Comparison of ENCODE assay signal across 34 cellular contexts in the genomic region with DNA sequence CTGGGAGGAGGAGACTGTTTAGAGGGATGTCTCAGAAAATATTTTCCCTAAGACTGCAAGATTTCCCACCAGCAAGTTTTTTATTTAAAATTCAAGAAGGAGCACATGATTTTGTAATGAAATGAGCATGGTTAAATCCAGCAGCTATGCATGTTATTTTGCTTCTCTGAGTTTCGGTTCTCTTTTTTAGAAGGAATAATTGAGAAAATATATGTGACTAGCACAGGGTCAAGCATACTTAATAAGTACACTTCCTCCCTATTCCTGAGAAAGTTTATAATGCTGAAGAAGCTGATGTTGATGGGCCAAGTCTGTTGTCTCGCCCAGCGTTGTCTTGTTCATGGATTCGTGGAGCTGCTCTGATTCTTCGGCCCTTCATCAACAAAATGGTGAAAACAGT. TPM values are rescaled to one million over a fixed set of nuclear protein-coding genes. Genes with fewer than 3 reads are reported as not detected.
A peak's percentile ranks its signal among the peaks of the same experiment; 100 is the strongest.
DNase-seq lines count a peak whose midpoint lies in the region; ATAC-seq and TF ChIP-seq lines count a peak whose summit lies in the region.
"Had no signal": no experiment of that assay in that cellular context is flagged by ENCODE, and none has a peak within 500 bp of the region (broad histone marks: within the 10 kb centered on the region; RNA-seq: fewer than 3 reads in every experiment).

No MANE protein-coding gene starts in this region.

- H3K4me2 ChIP-seq in OCI-LY1 (ENCODE audit: low read length) (peak overlapping the region; percentile 45), neural progenitor cell (no peak overlapping the region)

- DNase-seq in neural progenitor cell (ENCODE audit: low spot score) (no peak), SKM-1 treated with dmso at 0.1 percent for 144 hours (lab: John Stamatoyannopoulos, UW; ENCODE audit: unreplicated experiment) (no peak), cerebellar cortex (ENCODE audit: low spot score) (no peak), G401 (ENCODE audit: low spot score) (no peak), left ventricle myocardium superior (no peak)
- DNase-seq: activated CD4-positive, alpha-beta T cell treated with anti-CD3 and anti-CD28 coated beads, Interleukin-2, amount 50 U/mL, for 48 hours; activated T-cell treated with anti-CD3 and anti-CD28 coated beads, Interleukin-2, amount 50 U/mL, for 72 hours; COR-L47; effector memory CD4-positive, alpha-beta T cell; GDM1; HCEC 1CT; left lung; mesendoderm; NCI-H1417 treated with DMSO at 0.1 percent for 48 hours; NCI-H2081; NCI-H226; OCI-M1; retina; substantia nigra; upper lobe of right lung had no signal

- TF ChIP-seq CTCF in OCI-LY1 (IDR thresholded peaks at IDR 0.05; ENCODE audit: low read length) (no peak), neural progenitor cell (IDR thresholded peaks at IDR 0.05) (no peak)

- no peaks in the 10 kb centered on the region for H3K9me3 Mint-ChIP-seq in neural progenitor cell
- H3K9me3 Mint-ChIP-seq: activated T-cell treated with anti-CD3 and anti-CD28 coated beads, Interleukin-2, amount 50 U/mL, for 72 hours; stimulated activated effector memory CD8-positive, alpha-beta T cell treated with anti-CD3 and anti-CD28 coated beads, Interleukin-12 subunit alpha, Interleukin-12 subunit beta, amount 100 ng/mL, for 72 hours had no signal

- no peaks in the 10 kb centered on the region for H3K9me3 ChIP-seq in OCI-LY1 (ENCODE audit: low read length)
- H3K9me3 ChIP-seq in neural progenitor cell (ENCODE audit: low read depth): no peaks in the 10 kb centered on the region
- H3K9me3 ChIP-seq: BLaER1 treated with 17β-estradiol and CSF1 and Interleukin-3, amounts not matched to agents 10 nM and 100 nM; left lung; upper lobe of right lung had no signal

- intact Hi-C loops in left ventricle myocardium superior (cut with micrococcal nuclease): no loop called here

- H3K4me1 ChIP-seq in OCI-LY1 (ENCODE audit: insufficient read depth, low read length, severe bottlenecking): peaks cover 15% of the 10 kb centered on the region
- no peaks in the 10 kb centered on the region for H3K4me1 ChIP-seq in neural progenitor cell
- H3K4me1 ChIP-seq: left lung, parathyroid adenoma, upper lobe of right lung had no signal

- peaks cover 4% of the 10 kb centered on the region for H3K27me3 Mint-ChIP-seq in neural progenitor cell (ENCODE audit: insufficient read depth, low read depth)

- H3K9ac ChIP-seq in OCI-LY1 (ENCODE audit: low read length) (no peak overlapping the region; the same call in 1 of the 2 replicates), neural progenitor cell (no peak overlapping the region)
- H3K9ac ChIP-seq: parathyroid adenoma had no signal

- H3K36me3 ChIP-seq in OCI-LY1 (ENCODE audit: insufficient read depth, low read length): no peaks in the 10 kb centered on the region
- H3K36me3 ChIP-seq in neural progenitor cell: no peaks in the 10 kb centered on the region
- H3K36me3 ChIP-seq: cardiac muscle cell, left lung, upper lobe of right lung had no signal

- H3K36me3 Mint-ChIP-seq in neural progenitor cell: peaks cover 10% of the 10 kb centered on the region
- H3K36me3 Mint-ChIP-seq: stimulated activated effector memory CD8-positive, alpha-beta T cell treated with anti-CD3 and anti-CD28 coated beads, Interleukin-12 subunit alpha, Interleukin-12 subunit beta, amount 100 ng/mL, for 72 hours had no signal

- in situ Hi-C loops in G401 (cut with HindIII; ENCODE audit: low sequenced_read_pairs): no loop called here

- H3K27ac Mint-ChIP-seq in neural progenitor cell: peak overlapping the region; percentile 15
- H3K27ac Mint-ChIP-seq: activated T-cell treated with anti-CD3 and anti-CD28 coated beads, Interleukin-2, amount 50 U/mL, for 72 hours; stimulated activated effector memory CD8-positive, alpha-beta T cell treated with anti-CD3 and anti-CD28 coated beads, Interleukin-12 subunit alpha, Interleukin-12 subunit beta, amount 100 ng/mL, for 72 hours had no signal

- peak overlapping the region; percentile 78 for H3K27ac ChIP-seq in OCI-LY1 (ENCODE audit: low read depth, low read length, poor library complexity, severe bottlenecking)
- H3K27ac ChIP-seq in neural progenitor cell: no peak overlapping the region
- H3K27ac ChIP-seq: cardiac muscle cell, coronary artery, left lung, parathyroid adenoma, SK-N-MC, upper lobe of right lung had no signal

- H4K20me1 ChIP-seq in OCI-LY1 (ENCODE audit: insufficient read depth, low read length) (no peaks in the 10 kb centered on the region), neural progenitor cell (ENCODE audit: low read depth) (no peaks in the 10 kb centered on the region)
- H4K20me1 ChIP-seq: BLaER1 treated with 17β-estradiol and CSF1 and Interleukin-3, amounts not matched to agents 10 nM and 100 nM had no signal

- H3K9me2 ChIP-seq in OCI-LY1 (ENCODE audit: low read depth, low read length): no peaks in the 10 kb centered on the region

- H2AFZ ChIP-seq in OCI-LY1 (ENCODE audit: low read length): no peak overlapping the region
- no peak overlapping the region for H2AFZ ChIP-seq in neural progenitor cell (replicated peaks)
- H2AFZ ChIP-seq: parathyroid adenoma had no signal

- H3K4me3 Mint-ChIP-seq in neural progenitor cell: no peak overlapping the region
- H3K4me3 Mint-ChIP-seq: activated T-cell treated with anti-CD3 and anti-CD28 coated beads, Interleukin-2, amount 50 U/mL, for 72 hours; stimulated activated effector memory CD8-positive, alpha-beta T cell treated with anti-CD3 and anti-CD28 coated beads, Interleukin-12 subunit alpha, Interleukin-12 subunit beta, amount 100 ng/mL, for 72 hours had no signal

- H3K79me2 ChIP-seq in OCI-LY1 (ENCODE audit: insufficient read depth, low read length): no peaks in the 10 kb centered on the region
- no peaks in the 10 kb centered on the region for H3K79me2 ChIP-seq in neural progenitor cell (ENCODE audit: low read depth)
- H3K79me2 ChIP-seq: parathyroid adenoma had no signal

- H3F3A ChIP-seq in OCI-LY1 (ENCODE audit: insufficient read depth, low read length): no peaks in the 10 kb centered on the region
- peaks cover 3% of the 10 kb centered on the region for H3F3A ChIP-seq in neural progenitor cell (ENCODE audit: low read depth)

- peaks cover 9% of the 10 kb centered on the region for H3K4me1 Mint-ChIP-seq in neural progenitor cell
- H3K4me1 Mint-ChIP-seq: stimulated activated effector memory CD8-positive, alpha-beta T cell treated with anti-CD3 and anti-CD28 coated beads, Interleukin-12 subunit alpha, Interleukin-12 subunit beta, amount 100 ng/mL, for 72 hours had no signal

- ATAC-seq in GM19395 (IDR thresholded peaks at IDR 0.05; ENCODE audit: unreplicated experiment): peak; percentile 41
- peak; percentile 61 for ATAC-seq in HG03469 (IDR thresholded peaks at IDR 0.05; ENCODE audit: unreplicated experiment)
- no peak for ATAC-seq in left ventricle myocardium superior
- ATAC-seq: activated CD4-positive, CD25-positive, alpha-beta regulatory T cell treated with anti-CD3 and anti-CD28 coated beads, Interleukin-2, amount 50 U/mL, for 24 hours; activated T-cell treated with anti-CD3 and anti-CD28 coated beads, Interleukin-2, amount 50 U/mL, for 72 hours; left lung; stimulated activated effector memory CD8-positive, alpha-beta T cell treated with anti-CD3 and anti-CD28 coated beads, Interleukin-12 subunit alpha, Interleukin-12 subunit beta, amount 100 ng/mL, for 72 hours; upper lobe of right lung had no signal

- no peak overlapping the region for H3K4me3 ChIP-seq in OCI-LY1 (ENCODE audit: low read depth, low read length, poor library complexity, severe bottlenecking)
- H3K4me3 ChIP-seq in neural progenitor cell: no peak overlapping the region
- H3K4me3 ChIP-seq: BLaER1 treated with 17β-estradiol and CSF1 and Interleukin-3, amounts not matched to agents 10 nM and 100 nM; cardiac muscle cell; coronary artery; left lung; SK-N-MC; upper lobe of right lung had no signal

- H3K27me3 ChIP-seq in OCI-LY1 (ENCODE audit: insufficient read depth, low read length): no peaks in the 10 kb centered on the region
- H3K27me3 ChIP-seq in neural progenitor cell: no peaks in the 10 kb centered on the region
- H3K27me3 ChIP-seq: BLaER1 treated with 17β-estradiol and CSF1 and Interleukin-3, amounts not matched to agents 10 nM and 100 nM; cardiac muscle cell; left lung; upper lobe of right lung had no signal

RNA-seq across cellular contexts. Expression of a gene that starts 51.2 kb away (rescaled TPM):
- 32.2 and 54.8 TPM in 2 replicates for total RNA-seq in neural progenitor cell (ENCODE audit: low replicate concordance)
- 29.7 and 46.2 TPM in 2 replicates for total RNA-seq in G401 (2014; rRNA removed; shearing (Covaris generic))
- total RNA-seq in left ventricle myocardium superior: 0.35 TPM

RNA-seq across cellular contexts. Expression of a gene that starts 58.4 kb away (rescaled TPM):
- not detected in 2 replicates for total RNA-seq in neural progenitor cell (ENCODE audit: low replicate concordance)
- total RNA-seq in G401 (2014; rRNA removed; shearing (Covaris generic)): not detected in 2 replicates
- total RNA-seq in left ventricle myocardium superior: not detected
- total RNA-seq: activated T-cell treated with anti-CD3 and anti-CD28 coated beads, Interleukin-2, amount 50 U/mL, for 72 hours; astrocyte; cardiac muscle cell; epithelial cell of proximal tubule; left lung; skeletal muscle tissue; T-helper 1 cell treated with Interleukin-12 subunit alpha and Interleukin-12 subunit beta and Interleukin-4 antibody, amounts not matched to agents 30 ng/mL and 1 ng/mL, for 36 hours; upper lobe of right lung had no signal

Comparison
In these comparisons a context has a peak if more than half of its experiments do, and no peak if none do; other contexts are left out.
1. RNA of a gene that starts 51.2 kb away (total RNA-seq): 32.2 to 54.8 TPM in neural progenitor cell and 29.7 to 46.2 TPM in G401; 0.35 TPM in left ventricle myocardium superior (single experiment); every median in the first group is over 10 times any median in the second.